In the genomic region with DNA sequence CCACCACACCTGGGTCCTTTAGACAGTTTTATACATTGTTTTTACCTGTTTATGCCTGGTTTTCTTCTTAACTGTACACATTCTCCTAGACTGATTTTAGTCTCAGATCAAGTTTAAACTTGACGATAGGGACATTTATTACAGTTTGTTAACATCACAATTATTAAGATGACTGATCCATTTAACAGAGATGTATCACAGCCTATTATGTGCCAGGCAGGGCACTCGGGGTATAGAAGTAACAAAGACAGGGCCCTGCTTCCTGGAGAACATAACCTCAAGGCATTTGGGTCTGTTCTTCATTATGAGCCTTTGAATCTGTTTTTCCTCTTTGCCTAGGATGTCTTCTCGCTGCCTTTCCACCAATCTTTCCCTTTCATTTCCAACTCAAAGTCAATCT, we compare ENCODE assay signal across 24 cellular contexts.
DNase-seq lines count a peak whose midpoint lies in the region; ATAC-seq and TF ChIP-seq lines count a peak whose summit lies in the region.
"Had no signal": no experiment of that assay in that cellular context is flagged by ENCODE, and none has a peak within 500 bp of the region (broad histone marks: within the 10 kb centered on the region; RNA-seq: fewer than 3 reads in every experiment).

No MANE protein-coding gene starts in this region.

- no peak overlapping the region for H3K27ac ChIP-seq in CD4-positive, alpha-beta T cell (ENCODE audit: low read depth, low read length)
- H3K27ac ChIP-seq in CD8-positive, alpha-beta memory T cell (ENCODE audit: low read depth, low read length), result no peak overlapping the region
- no peak overlapping the region for H3K27ac ChIP-seq in tibial artery
- H3K27ac ChIP-seq: GM23248, HL-60, PC-9 had no signal

- H3K4me3 ChIP-seq in CD8-positive, alpha-beta memory T cell (ENCODE audit: low read length), result no peak overlapping the region
- H3K4me3 ChIP-seq in tibial artery, result no peak overlapping the region
- H3K4me3 ChIP-seq: GM12878, GM23248, HAP-1, PC-9 had no signal

- peak overlapping the region; percentile 97 for H3K27ac Mint-ChIP-seq in CD4-positive, alpha-beta T cell
- peak overlapping the region in 7 of 8 donors; percentile 7 to 99 (median 86) for H3K27ac Mint-ChIP-seq in CD8-positive, alpha-beta memory T cell
- H3K27ac Mint-ChIP-seq in activated T-helper 17 cell treated with anti-CD3 and anti-CD28 coated beads, Interleukin-2, amount 50 U/mL, for 72 hours, result peak overlapping the region; percentile 97
- peak overlapping the region in 5 of 6 donors; percentile 60 to 95 (median 78) for H3K27ac Mint-ChIP-seq in naive B cell
- H3K27ac Mint-ChIP-seq: CD14-positive monocyte had no signal

- H3K4me3 Mint-ChIP-seq in CD4-positive, alpha-beta T cell, result no peak overlapping the region
- H3K4me3 Mint-ChIP-seq in CD8-positive, alpha-beta memory T cell, result peak overlapping the region in 1 of 7 donors; percentile 92
- no peak overlapping the region for H3K4me3 Mint-ChIP-seq in activated T-helper 17 cell treated with anti-CD3 and anti-CD28 coated beads, Interleukin-2, amount 50 U/mL, for 72 hours
- H3K4me3 Mint-ChIP-seq in naive B cell, result no peak overlapping the region
- H3K4me3 Mint-ChIP-seq: CD14-positive monocyte had no signal

- TF ChIP-seq CTCF in CD4-positive, alpha-beta T cell (IDR thresholded peaks at IDR 0.05), result no peak
- TF ChIP-seq CTCF in tibial artery (IDR thresholded peaks at IDR 0.05), result no peak

- no peaks in the 10 kb centered on the region for H3K27me3 ChIP-seq in CD4-positive, alpha-beta T cell (ENCODE audit: control insufficient read depth, insufficient read depth, low read length)
- H3K27me3 ChIP-seq in CD8-positive, alpha-beta memory T cell (ENCODE audit: insufficient read depth, low read length, poor library complexity, severe bottlenecking), result no peaks in the 10 kb centered on the region
- no peaks in the 10 kb centered on the region for H3K27me3 ChIP-seq in tibial artery

- peaks cover 85% of the 10 kb centered on the region for H3K4me1 Mint-ChIP-seq in CD4-positive, alpha-beta T cell (ENCODE audit: low read depth)
- peaks cover 61 to 69% (median 67%) of the 10 kb centered on the region in 3 donors for H3K4me1 Mint-ChIP-seq in CD8-positive, alpha-beta memory T cell
- H3K4me1 Mint-ChIP-seq in activated T-helper 17 cell treated with anti-CD3 and anti-CD28 coated beads, Interleukin-2, amount 50 U/mL, for 72 hours, result peaks cover 39% of the 10 kb centered on the region
- peaks cover 21 to 39% (median 37%) of the 10 kb centered on the region in 3 donors for H3K4me1 Mint-ChIP-seq in naive B cell
- H3K4me1 Mint-ChIP-seq: CD14-positive monocyte had no signal

- POLR2A ChIA-PET in CD4-positive, alpha-beta T cell (lab: Charles Lee), result no interaction called here
- POLR2A ChIA-PET in CD8-positive, alpha-beta memory T cell (lab: Charles Lee), result no interaction called here

- intact Hi-C loops in CD4-positive, alpha-beta T cell (cut with DNase I, micrococcal nuclease), result no loop called here
- intact Hi-C loops in tibial artery (cut with DNase I; ENCODE audit: low total_unique reads), result no loop called here

- ATAC-seq in CD4-positive, alpha-beta T cell (ENCODE audit: poor library complexity), result no peak
- no peak for ATAC-seq in activated T-helper 17 cell treated with anti-CD3 and anti-CD28 coated beads, Interleukin-2, amount 50 U/mL, for 72 hours (replicated peaks)
- ATAC-seq in naive B cell (ENCODE audit: low read depth in 2 of 2), result no peak
- ATAC-seq in HG03442 (IDR thresholded peaks at IDR 0.05; ENCODE audit: unreplicated experiment), result no peak
- ATAC-seq: GM12878 had no signal

- peaks cover 10% of the 10 kb centered on the region for H3K9me3 ChIP-seq in CD4-positive, alpha-beta T cell (ENCODE audit: control insufficient read depth, low read length)
- no peaks in the 10 kb centered on the region for H3K9me3 ChIP-seq in CD8-positive, alpha-beta memory T cell (ENCODE audit: low read length)
- no peaks in the 10 kb centered on the region for H3K9me3 ChIP-seq in tibial artery
- H3K9me3 ChIP-seq: HAP-1 had no signal

- H3K9me3 Mint-ChIP-seq in CD4-positive, alpha-beta T cell, result peaks cover 10% of the 10 kb centered on the region
- peaks cover 0 to 15% (median 4%) of the 10 kb centered on the region in 5 donors for H3K9me3 Mint-ChIP-seq in CD8-positive, alpha-beta memory T cell
- peaks cover 8% of the 10 kb centered on the region for H3K9me3 Mint-ChIP-seq in activated T-helper 17 cell treated with anti-CD3 and anti-CD28 coated beads, Interleukin-2, amount 50 U/mL, for 72 hours
- peaks cover 0 to 11% (median 5%) of the 10 kb centered on the region in 7 donors for H3K9me3 Mint-ChIP-seq in naive B cell

- no peaks in the 10 kb centered on the region for H3K27me3 Mint-ChIP-seq in CD4-positive, alpha-beta T cell
- no peaks in the 10 kb centered on the region for H3K27me3 Mint-ChIP-seq in CD8-positive, alpha-beta memory T cell
- no peaks in the 10 kb centered on the region for H3K27me3 Mint-ChIP-seq in activated T-helper 17 cell treated with anti-CD3 and anti-CD28 coated beads, Interleukin-2, amount 50 U/mL, for 72 hours
- H3K27me3 Mint-ChIP-seq in naive B cell, result no peaks in the 10 kb centered on the region
- H3K27me3 Mint-ChIP-seq: IgD-negative memory B cell had no signal

- H3K4me1 ChIP-seq in CD8-positive, alpha-beta memory T cell (ENCODE audit: insufficient read depth, low read length), result peaks cover 27% of the 10 kb centered on the region
- peaks cover 0 to 3% (median 0%) of the 10 kb centered on the region in 4 donors for H3K4me1 ChIP-seq in tibial artery

- CTCF ChIA-PET in CD4-positive, alpha-beta T cell (lab: Charles Lee), result no interaction called here
- CTCF ChIA-PET in CD8-positive, alpha-beta memory T cell (lab: Charles Lee), result no interaction called here

- no peak for DNase-seq in CD4-positive, alpha-beta T cell
- no peak for DNase-seq in CD8-positive, alpha-beta memory T cell
- no peak for DNase-seq in naive B cell
- DNase-seq in NCI-H1105 treated with DMSO at 0.1 percent for 48 hours (lab: John Stamatoyannopoulos, UW), result no peak
- no peak for DNase-seq in tibial artery
- DNase-seq: ACHN, Calu3, DMS53, EL, GM23248, Karpas-422, NCI-H1048, NCI-H1436 treated with DMSO at 0.1 percent for 48 hours, NCI-H2029, NCI-H345, NCI-H524 treated with DMSO at 0.1 percent for 48 hours, PC-9 had no signal

- H3K36me3 Mint-ChIP-seq in CD4-positive, alpha-beta T cell (ENCODE audit: low read depth), result peaks cover 77% of the 10 kb centered on the region
- H3K36me3 Mint-ChIP-seq in CD8-positive, alpha-beta memory T cell, result peaks cover 17 to 54% (median 22%) of the 10 kb centered on the region in 3 donors
- H3K36me3 Mint-ChIP-seq in activated T-helper 17 cell treated with anti-CD3 and anti-CD28 coated beads, Interleukin-2, amount 50 U/mL, for 72 hours (ENCODE audit: low read depth), result no peaks in the 10 kb centered on the region
- H3K36me3 Mint-ChIP-seq in naive B cell, result peaks cover 30 to 32% of the 10 kb centered on the region in 2 donors

- H3K36me3 ChIP-seq in CD8-positive, alpha-beta memory T cell (ENCODE audit: insufficient read depth, low read length), result no peaks in the 10 kb centered on the region
- peaks cover 3 to 24% (median 13%) of the 10 kb centered on the region in 3 donors for H3K36me3 ChIP-seq in tibial artery
- H3K36me3 ChIP-seq: HAP-1 had no signal
